ENCODE assay signal across 20 cellular contexts in the genomic region with DNA sequence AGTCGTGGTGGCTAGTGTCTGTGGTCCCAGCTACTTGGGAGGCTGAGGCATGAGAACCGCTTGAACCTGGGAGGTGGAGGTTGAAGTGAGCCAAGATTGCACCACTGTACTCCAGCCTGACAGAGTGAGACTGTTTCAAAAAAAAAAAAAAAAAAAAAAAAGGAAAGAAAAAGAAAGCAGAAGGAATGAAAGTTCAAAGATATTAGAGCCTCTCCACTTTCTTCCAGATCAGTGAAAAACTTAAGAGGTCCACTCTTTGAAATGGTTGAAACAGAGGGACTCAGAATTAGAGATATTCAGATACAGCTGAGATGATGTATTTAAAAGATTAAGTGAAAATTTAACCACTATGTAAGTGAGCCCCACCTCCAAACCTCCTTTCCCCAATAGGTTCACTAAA.
"Had no signal": no experiment of that assay in that cellular context is flagged by ENCODE, and none has a peak within 500 bp of the region (broad histone marks: within the 10 kb centered on the region; RNA-seq: fewer than 3 reads in every experiment).

No MANE protein-coding gene starts in this region.

- H3K27me3 Mint-ChIP-seq: naive thymus-derived CD4-positive, alpha-beta T cell; stimulated activated naive B cell treated with anti-CD40 and anti-IgM and Interleukin-4, amounts not matched to agents 10 μg/mL and 1 μg/mL and 100 μg/mL, for 72 hours; stimulated activated naive CD8-positive, alpha-beta T cell treated with anti-CD3 and anti-CD28 coated beads, Interleukin-15, Interleukin-2, amounts not matched to agents 100 ng/mL and 50 ng/mL, for 24 hours had no signal

- ATAC-seq: left lobe of liver; naive thymus-derived CD4-positive, alpha-beta T cell; pancreas; right lobe of liver; stimulated activated naive B cell treated with anti-CD40 and anti-IgM and Interleukin-4, amounts not matched to agents 10 μg/mL and 1 μg/mL and 100 μg/mL, for 72 hours had no signal

- H3K27me3 ChIP-seq: dorsolateral prefrontal cortex, neutrophil, pancreas, right lobe of liver, tibial nerve, upper lobe of left lung had no signal

- H3K27ac ChIP-seq: dorsolateral prefrontal cortex, neutrophil, pancreas, right lobe of liver, thoracic aorta, tibial nerve, upper lobe of left lung had no signal

- H3K4me3 ChIP-seq: dorsolateral prefrontal cortex, lung, pancreas, right lobe of liver, thoracic aorta, tibial nerve, upper lobe of left lung had no signal

- H3K4me3 Mint-ChIP-seq: mesothelial cell of epicardium; stimulated activated naive B cell treated with anti-CD40 and anti-IgM and Interleukin-4, amounts not matched to agents 10 μg/mL and 1 μg/mL and 100 μg/mL, for 72 hours; stimulated activated naive CD8-positive, alpha-beta T cell treated with anti-CD3 and anti-CD28 coated beads, Interleukin-15, Interleukin-2, amounts not matched to agents 100 ng/mL and 50 ng/mL, for 24 hours had no signal

- DNase-seq: dorsolateral prefrontal cortex; effector CD4-positive, alpha-beta T cell; head of caudate nucleus; kidney; mesenchymal stem cell; naive thymus-derived CD4-positive, alpha-beta T cell; pancreas; right lobe of liver; small intestine; stimulated activated CD4-positive, alpha-beta T cell treated with anti-CD3 and anti-CD28 coated beads, Interleukin-15, amount 100 ng/mL, for 24 hours; stimulated activated CD4-positive, alpha-beta T cell treated with anti-CD3 and anti-CD28 coated beads, Interleukin-2, amount 100 ng/mL, for 48 hours; stimulated activated naive B cell treated with anti-CD40 and anti-IgM and Interleukin-4, amounts not matched to agents 10 μg/mL and 1 μg/mL and 100 μg/mL, for 72 hours; upper lobe of left lung had no signal

- H3K9me3 Mint-ChIP-seq: mesothelial cell of epicardium; naive thymus-derived CD4-positive, alpha-beta T cell; stimulated activated naive B cell treated with anti-CD40 and anti-IgM and Interleukin-4, amounts not matched to agents 10 μg/mL and 1 μg/mL and 100 μg/mL, for 72 hours; stimulated activated naive CD8-positive, alpha-beta T cell treated with anti-CD3 and anti-CD28 coated beads, Interleukin-15, Interleukin-2, amounts not matched to agents 100 ng/mL and 50 ng/mL, for 24 hours had no signal

- H3K4me1 Mint-ChIP-seq: mesothelial cell of epicardium had no signal

- H3K27ac Mint-ChIP-seq: stimulated activated naive B cell treated with anti-CD40 and anti-IgM and Interleukin-4, amounts not matched to agents 10 μg/mL and 1 μg/mL and 100 μg/mL, for 72 hours; stimulated activated naive CD8-positive, alpha-beta T cell treated with anti-CD3 and anti-CD28 coated beads, Interleukin-15, Interleukin-2, amounts not matched to agents 100 ng/mL and 50 ng/mL, for 24 hours had no signal

- H3K9me3 ChIP-seq: neutrophil, pancreas, right lobe of liver, thoracic aorta, tibial nerve, upper lobe of left lung had no signal
